ENCODE assay signal across 19 cellular contexts in genomic region chr6:87104657-87105056, GRCh38. TPM values are rescaled to one million over a fixed set of nuclear protein-coding genes. Genes with fewer than 3 reads are reported as not detected.
A peak's percentile ranks its signal among the peaks of the same experiment; 100 is the strongest.
DNase-seq lines count a peak whose midpoint lies in the region; ATAC-seq and TF ChIP-seq lines count a peak whose summit lies in the region.
"Had no signal": no experiment of that assay in that cellular context is flagged by ENCODE, and none has a peak within 500 bp of the region (broad histone marks: within the 10 kb centered on the region; RNA-seq: fewer than 3 reads in every experiment).

No MANE protein-coding gene starts in this region.

- no peaks in the 10 kb centered on the region for H3K4me1 Mint-ChIP-seq in activated CD4-positive, alpha-beta memory T cell treated with anti-CD3 and anti-CD28 coated beads for 36 hours (ENCODE audit: low read depth)
- no peaks in the 10 kb centered on the region for H3K4me1 Mint-ChIP-seq in activated CD4-positive, alpha-beta memory T cell treated with anti-CD3 and anti-CD28 coated beads, Interleukin-2, amount 10 ng/mL, durations not matched to agents 7 days and 5 days

- peak overlapping the region; percentile 10; the same call in 1 of the 2 replicates for H2BK20ac ChIP-seq in IMR-90 (ENCODE audit: low read depth, low read length)

- H3K27ac Mint-ChIP-seq in activated CD4-positive, alpha-beta memory T cell treated with anti-CD3 and anti-CD28 coated beads for 36 hours: no peak overlapping the region
- H3K27ac Mint-ChIP-seq in activated CD4-positive, alpha-beta memory T cell treated with anti-CD3 and anti-CD28 coated beads, Interleukin-2, amount 10 ng/mL, durations not matched to agents 7 days and 5 days: no peak overlapping the region

- H3K27me3 ChIP-seq in IMR-90 (ENCODE audit: control insufficient read depth, insufficient read depth, low read length): no peaks in the 10 kb centered on the region
- H3K27me3 ChIP-seq in neutrophil: no peaks in the 10 kb centered on the region
- H3K27me3 ChIP-seq: MG63 had no signal

- 52% methylated on average over 3 of the region's 4 CpGs; no CpG with 5 or more reads in 1 of the 2 experiments for WGBS in IMR-90 (ENCODE audit: extremely low coverage in 2 of 2, insufficient read length in 1 of 2), 2 experiments

- H3K4me2 ChIP-seq in IMR-90 (ENCODE audit: low read depth, low read length): no peak overlapping the region

- no peak overlapping the region for H3K23ac ChIP-seq in IMR-90 (ENCODE audit: low read depth, low read length)

- no peaks in the 10 kb centered on the region for H4K20me1 ChIP-seq in IMR-90 (ENCODE audit: insufficient read depth, low read length)

- no peak for TF ChIP-seq RAD21 in IMR-90 (IDR thresholded peaks at IDR 0.05; ENCODE audit: low read length)

- H2AK5ac ChIP-seq in IMR-90 (ENCODE audit: low read depth, low read length): no peak overlapping the region

- in situ Hi-C loops in IMR-90 (cut with MboI; ENCODE audit: low sequenced_read_pairs): no loop called here

- no peaks in the 10 kb centered on the region for H3K9me1 ChIP-seq in IMR-90 (ENCODE audit: insufficient read depth, low read length)

- H3K79me1 ChIP-seq in IMR-90 (ENCODE audit: low read depth in 1 of 2, low read length in 2 of 2): no peaks in the 10 kb centered on the region

- H3K36me3 ChIP-seq in IMR-90 (ENCODE audit: control insufficient read depth, insufficient read depth, low read length): no peaks in the 10 kb centered on the region
- H3K36me3 ChIP-seq in neutrophil: no peaks in the 10 kb centered on the region
- H3K36me3 ChIP-seq: BE2C, MG63 had no signal

- no peaks in the 10 kb centered on the region for H3K9me3 Mint-ChIP-seq in activated CD4-positive, alpha-beta memory T cell treated with anti-CD3 and anti-CD28 coated beads for 36 hours
- no peaks in the 10 kb centered on the region for H3K9me3 Mint-ChIP-seq in activated CD4-positive, alpha-beta memory T cell treated with anti-CD3 and anti-CD28 coated beads, Interleukin-2, amount 10 ng/mL, durations not matched to agents 7 days and 5 days

- no peak for TF ChIP-seq POLR2A in IMR-90 (IDR thresholded peaks at IDR 0.05; ENCODE audit: low read depth, low read length)

- no peak overlapping the region for H3K18ac ChIP-seq in IMR-90 (ENCODE audit: low read depth, low read length)

- no peak overlapping the region for H2BK5ac ChIP-seq in IMR-90 (ENCODE audit: low read depth, low read length, poor library complexity, severe bottlenecking)

- no peak overlapping the region for H2AFZ ChIP-seq in IMR-90 (replicated peaks; ENCODE audit: low read length, poor library complexity)

- no peaks in the 10 kb centered on the region for H3K36me3 Mint-ChIP-seq in activated CD4-positive, alpha-beta memory T cell treated with anti-CD3 and anti-CD28 coated beads for 36 hours
- no peaks in the 10 kb centered on the region for H3K36me3 Mint-ChIP-seq in activated CD4-positive, alpha-beta memory T cell treated with anti-CD3 and anti-CD28 coated beads, Interleukin-2, amount 10 ng/mL, durations not matched to agents 7 days and 5 days (ENCODE audit: low read depth)

- no peaks in the 10 kb centered on the region for H3K9me3 ChIP-seq in IMR-90 (ENCODE audit: control insufficient read depth, insufficient read depth, low read length)
- H3K9me3 ChIP-seq in neutrophil: no peaks in the 10 kb centered on the region
- H3K9me3 ChIP-seq: BE2C, MG63 had no signal

- H4K8ac ChIP-seq in IMR-90 (ENCODE audit: low read depth in 2 of 2, low read length in 2 of 2): no peak overlapping the region

- H3K9ac ChIP-seq in IMR-90 (ENCODE audit: low read depth, low read length): no peak overlapping the region

- no peak overlapping the region for H3K56ac ChIP-seq in IMR-90 (ENCODE audit: extremely low read depth, insufficient read depth, low read length)

- BruUV-seq in IMR-90 (replicated peaks; lab: Mats Ljungman, UMichigan): no TSS peak

- H2BK15ac ChIP-seq in IMR-90 (ENCODE audit: low read depth, low read length): no peak overlapping the region

- H3K27ac ChIP-seq in IMR-90 (ENCODE audit: insufficient read depth, low read length): no peak overlapping the region
- peak overlapping the region; percentile 63 for H3K27ac ChIP-seq in neutrophil

- intact Hi-C loops in activated CD4-positive, alpha-beta memory T cell treated with anti-CD3 and anti-CD28 coated beads for 36 hours (cut with micrococcal nuclease): no loop called here
- intact Hi-C loops in IMR-90 (cut with micrococcal nuclease): no loop called here

- ATAC-seq in IMR-90 (ENCODE audit: low read depth): no peak
- ATAC-seq: GM12878 had no signal

- H3K4me1 ChIP-seq in IMR-90 (ENCODE audit: control insufficient read depth, insufficient read depth, low read length) (peaks cover 4% of the 10 kb centered on the region), neutrophil (ENCODE audit: control insufficient read depth in 1 of 2, insufficient read depth in 1 of 2, low read depth in 1 of 2, low read length in 1 of 2) (peaks cover 44 to 80% of the 10 kb centered on the region in 2 experiments)
- H3K4me1 ChIP-seq: BE2C had no signal

- no peak overlapping the region for H3K4me3 Mint-ChIP-seq in activated CD4-positive, alpha-beta memory T cell treated with anti-CD3 and anti-CD28 coated beads for 36 hours
- H3K4me3 Mint-ChIP-seq in activated CD4-positive, alpha-beta memory T cell treated with anti-CD3 and anti-CD28 coated beads, Interleukin-2, amount 10 ng/mL, durations not matched to agents 7 days and 5 days: no peak overlapping the region

- no peak overlapping the region for H4K5ac ChIP-seq in IMR-90 (ENCODE audit: low read depth, low read length)

- H2BK120ac ChIP-seq in IMR-90 (ENCODE audit: low read depth, low read length): 0 out of 2 replicates have a peak overlapping the region, but pooled peaks have one; percentile 32

- dilution Hi-C loops in IMR-90 (cut with HindIII; ENCODE audit: low sequenced_read_pairs, unreplicated experiment): no loop called here

- peaks cover 1% of the 10 kb centered on the region for H3K27me3 Mint-ChIP-seq in activated CD4-positive, alpha-beta memory T cell treated with anti-CD3 and anti-CD28 coated beads for 36 hours
- peaks cover 24% of the 10 kb centered on the region for H3K27me3 Mint-ChIP-seq in activated CD4-positive, alpha-beta memory T cell treated with anti-CD3 and anti-CD28 coated beads, Interleukin-2, amount 10 ng/mL, durations not matched to agents 7 days and 5 days

- TF ChIP-seq CTCF in IMR-90 (conservative IDR thresholded peaks at IDR 0.05; ENCODE audit: low read depth, low read length) (no peak), neutrophil (IDR thresholded peaks at IDR 0.05) (no peak)

- H2AK9ac ChIP-seq in IMR-90 (replicated peaks; ENCODE audit: low read depth, low read length, poor library complexity): no peak overlapping the region

- no peak overlapping the region for H4K91ac ChIP-seq in IMR-90 (ENCODE audit: insufficient read depth, low read depth, low read length)

- POLR2A ChIA-PET in activated CD4-positive, alpha-beta memory T cell treated with anti-CD3 and anti-CD28 coated beads for 36 hours (lab: Charles Lee): interaction anchor here (1.8 kb wide), 1 partner anchor 12 kb away, joined by 6 read pairs; no protein-coding TSS in a partner anchor
- POLR2A ChIA-PET in activated CD4-positive, alpha-beta memory T cell treated with anti-CD3 and anti-CD28 coated beads, Interleukin-2, amount 10 ng/mL, durations not matched to agents 7 days and 5 days (lab: Charles Lee): interaction anchor here (1.0 kb wide), 1 partner anchor 18 kb away, joined by 3 read pairs; no protein-coding TSS in a partner anchor
- POLR2A ChIA-PET in IMR-90 (lab: Charles Lee; ENCODE audit: unreplicated experiment): no interaction called here

- H3K4me3 ChIP-seq in IMR-90 (ENCODE audit: insufficient read depth, low read depth, low read length) (no peak overlapping the region), neutrophil (ENCODE audit: low read depth in 1 of 2, low read length in 1 of 2) (no peak overlapping the region)
- H3K4me3 ChIP-seq: GM12878, MG63 had no signal

- H3K4ac ChIP-seq in IMR-90 (ENCODE audit: low read depth, low read length): no peak overlapping the region

- DNase-seq in activated CD4-positive, alpha-beta memory T cell treated with anti-CD3 and anti-CD28 coated beads for 36 hours: peak; percentile 32
- DNase-seq in activated CD4-positive, alpha-beta memory T cell treated with anti-CD3 and anti-CD28 coated beads, Interleukin-2, amount 10 ng/mL, durations not matched to agents 7 days and 5 days: no peak
- peak; percentile 10 for DNase-seq in stimulated activated CD4-positive, alpha-beta T cell treated with anti-CD3 and anti-CD28 coated beads, Interleukin-4, amount 100 ng/mL, for 24 hours
- DNase-seq in stimulated activated CD4-positive, alpha-beta T cell treated with anti-CD3 and anti-CD28 coated beads, Interleukin-2, amount 100 ng/mL, for 48 hours: no peak
- no peak for DNase-seq in IMR-90
- DNase-seq in NCI-H146 treated with DMSO at 0.1 percent for 48 hours (lab: John Stamatoyannopoulos, UW; ENCODE audit: unreplicated experiment): no peak
- no peak for DNase-seq in DMS 273 treated with DMSO at 0.1 percent for 48 hours (lab: John Stamatoyannopoulos, UW)
- DNase-seq: BE2C, DMS79, MG63, NCI-H1417, NCI-H187, NCI-H2107, NCI-H446 treated with DMSO at 0.1 percent for 48 hours, NCI-H526 treated with DMSO at 0.1 percent for 48 hours had no signal

- CTCF ChIA-PET in activated CD4-positive, alpha-beta memory T cell treated with anti-CD3 and anti-CD28 coated beads for 36 hours (lab: Charles Lee): interaction anchor here (1.1 to 1.8 kb wide), 2 partner anchors 12 to 25 kb away, joined by 3 to 10 read pairs; no protein-coding TSS in a partner anchor
- CTCF ChIA-PET in activated CD4-positive, alpha-beta memory T cell treated with anti-CD3 and anti-CD28 coated beads, Interleukin-2, amount 10 ng/mL, durations not matched to agents 7 days and 5 days (lab: Charles Lee): no interaction called here
- CTCF ChIA-PET in IMR-90 (lab: Yijun Ruan, JAX): no interaction called here

- no peak overlapping the region for H3K14ac ChIP-seq in IMR-90 (replicated peaks; ENCODE audit: low read depth, low read length)

RNA-seq across cellular contexts. Expression of gene CGA, which starts 9.8 kb away (rescaled TPM):
- not detected for total RNA-seq in activated CD4-positive, alpha-beta memory T cell treated with anti-CD3 and anti-CD28 coated beads for 36 hours
- not detected for total RNA-seq in activated CD4-positive, alpha-beta memory T cell treated with anti-CD3 and anti-CD28 coated beads, Interleukin-2, amount 10 ng/mL, durations not matched to agents 7 days and 5 days
- total RNA-seq in IMR-90 (2012; rRNA removed): not detected in 2 replicates
- polyA plus RNA-seq in IMR-90 (2012; rRNA removed): 0.15 and 0.17 TPM in 2 replicates
- 0.13 and 0.24 TPM in 2 replicates for polyA plus RNA-seq in IMR-90 (2012; cell fraction: cytosol; rRNA removed)
- 0.16 TPM in 1 of 2 replicates, not detected in the other for polyA plus RNA-seq in IMR-90 (2012; cell fraction: nucleus; rRNA removed; ENCODE audit: low replicate concordance)
- total RNA-seq: A673, GM12878, LHCN-M2 had no signal

RNA-seq across cellular contexts. Expression of gene ZNF292, which starts 50.7 kb away (rescaled TPM):
- 10 to 100 TPM; 51.9 to 52.5 TPM for total RNA-seq in activated CD4-positive, alpha-beta memory T cell treated with anti-CD3 and anti-CD28 coated beads for 36 hours
- 10 to 100 TPM; 58.8 to 59.3 TPM for total RNA-seq in activated CD4-positive, alpha-beta memory T cell treated with anti-CD3 and anti-CD28 coated beads, Interleukin-2, amount 10 ng/mL, durations not matched to agents 7 days and 5 days
- total RNA-seq in IMR-90 (2012; rRNA removed): 28.3 and 36.9 TPM in 2 replicates
- 5.4 and 5.5 TPM in 2 replicates for polyA plus RNA-seq in IMR-90 (2012; rRNA removed)
- polyA plus RNA-seq in IMR-90 (2012; cell fraction: cytosol; rRNA removed): 0.36 and 0.55 TPM in 2 replicates
- 4.2 and 41.4 TPM in 2 replicates for polyA plus RNA-seq in IMR-90 (2012; cell fraction: nucleus; rRNA removed; ENCODE audit: low replicate concordance)

Comparison
In these comparisons a context has a peak if more than half of its experiments do, and no peak if none do; other contexts are left out.
1. DNase-seq: peak in activated CD4-positive, alpha-beta memory T cell treated with anti-CD3 and anti-CD28 coated beads for 36 hours (single experiment) and stimulated activated CD4-positive, alpha-beta T cell treated with anti-CD3 and anti-CD28 coated beads, Interleukin-4, amount 100 ng/mL, for 24 hours (single experiment); none in activated CD4-positive, alpha-beta memory T cell treated with anti-CD3 and anti-CD28 coated beads, Interleukin-2, amount 10 ng/mL, durations not matched to agents 7 days and 5 days (single experiment), stimulated activated CD4-positive, alpha-beta T cell treated with anti-CD3 and anti-CD28 coated beads, Interleukin-2, amount 100 ng/mL, for 48 hours (0 of 2), IMR-90 (single experiment), NCI-H146 treated with DMSO at 0.1 percent for 48 hours (single experiment) and DMS 273 treated with DMSO at 0.1 percent for 48 hours (single experiment).